ENCODE assay signal across 19 cellular contexts in genomic region chr10:124625831-124626238, GRCh38.
DNase-seq lines count a peak whose midpoint lies in the region; ATAC-seq, FAIRE-seq and TF ChIP-seq lines count a peak whose summit lies in the region.
"Had no signal": no experiment of that assay in that cellular context is flagged by ENCODE, and none has a peak within 500 bp of the region (broad histone marks: within the 10 kb centered on the region; RNA-seq: fewer than 3 reads in every experiment).

No MANE protein-coding gene starts in this region.

- FAIRE-seq in GM12878 (lab: Jason Lieb, UNC) = no peak
- FAIRE-seq: GM18507, H54 had no signal

- H2BK20ac ChIP-seq in H9 (ENCODE audit: low read depth, low read length, poor library complexity, severe bottlenecking) = no peak overlapping the region

- no peaks in the 10 kb centered on the region for H3K79me1 ChIP-seq in H9 (ENCODE audit: insufficient read depth, low read depth, low read length, poor library complexity, severe bottlenecking)

- no peak overlapping the region for H3K56ac ChIP-seq in H9 (ENCODE audit: insufficient read length, low read depth, low read length)

- TF ChIP-seq CTCF in H9 (conservative IDR thresholded peaks at IDR 0.05) (no peak), GM12878 (IDR thresholded peaks at IDR 0.05 in 2 of 3, conservative IDR thresholded peaks at IDR 0.05 in 1 of 3; ENCODE audit: control insufficient read depth in 2 of 3, extremely low read depth in 1 of 3, insufficient read depth in 1 of 3, low read depth in 3 of 3, low read length in 3 of 3) (no peak)

- H3K27me3 ChIP-seq in H9 (ENCODE audit: insufficient read depth, low read length) (no peaks in the 10 kb centered on the region), GM12878 (replicated peaks in 1 of 2; ENCODE audit: control insufficient read depth in 2 of 2, insufficient read depth in 2 of 2, low read length in 1 of 2) (no peaks in the 10 kb centered on the region)
- H3K27me3 ChIP-seq: cardiac muscle cell, neural progenitor cell, SJSA1 had no signal

- H3K27ac ChIP-seq in H9 (ENCODE audit: insufficient read length, low read depth, low read length) (no peak overlapping the region), GM12878 (ENCODE audit: control insufficient read depth, insufficient read depth) (no peak overlapping the region)
- H3K27ac ChIP-seq: cardiac muscle cell, neural progenitor cell, SJSA1 had no signal

- H3K23me2 ChIP-seq in H9 (ENCODE audit: insufficient read length, low read depth, low read length, poor library complexity, severe bottlenecking) = no peaks in the 10 kb centered on the region

- no peak overlapping the region for H4K5ac ChIP-seq in H9 (ENCODE audit: insufficient read length, low read depth, low read length)

- intact Hi-C loops in GM12878 (cut with micrococcal nuclease; ENCODE audit: unreplicated experiment) = loop anchor here (5.0 kb wide), 2 partner anchors 91 to 116 kb away; partner anchors contain the start of gene FAM53B
- intact Hi-C loops in left ventricle myocardium superior (cut with micrococcal nuclease) = no loop called here

- no peak overlapping the region; the same call in 1 of the 2 replicates for H3K4ac ChIP-seq in H9 (ENCODE audit: low read depth, low read length)

- H3K27me3 Mint-ChIP-seq in H9 (ENCODE audit: low read depth) = peaks cover 1% of the 10 kb centered on the region; the same call in 1 of the 2 replicates
- H3K27me3 Mint-ChIP-seq in stimulated activated naive B cell treated with anti-CD40 and anti-IgM and Interleukin-4, amounts not matched to agents 10 μg/mL and 1 μg/mL and 100 μg/mL, for 72 hours = no peaks in the 10 kb centered on the region
- H3K27me3 Mint-ChIP-seq in activated T-helper 17 cell treated with anti-CD3 and anti-CD28 coated beads, Interleukin-2, amount 50 U/mL, for 72 hours = no peaks in the 10 kb centered on the region

- no peak for TF ChIP-seq RAD21 in GM12878 (IDR thresholded peaks at IDR 0.05; ENCODE audit: insufficient read depth, low read depth, low read length)

- no CpG with 5 or more reads among the region's 23 CpGs for WGBS in H9 (ENCODE audit: extremely low coverage, insufficient read length, low lambda C conversion rate)
- WGBS in GM12878 (ENCODE audit: insufficient coverage, insufficient replicate concordance, low lambda C conversion rate, missing lambda C conversion rate) = 93% methylated on average over 23 of the region's 23 CpGs

- H2BK15ac ChIP-seq in H9 (ENCODE audit: low read depth, low read length) = no peak overlapping the region

- H3K23ac ChIP-seq in H9 (ENCODE audit: insufficient read length, low read depth, low read length) = no peak overlapping the region

- H3K4me2 ChIP-seq in H9 (ENCODE audit: insufficient read depth, insufficient read length, low read length) = no peak overlapping the region
- H3K4me2 ChIP-seq in GM12878 (ENCODE audit: control insufficient read depth, insufficient read depth) = no peak overlapping the region
- H3K4me2 ChIP-seq: neural progenitor cell had no signal

- H4K20me1 ChIP-seq in H9 (ENCODE audit: control insufficient read depth, insufficient read depth, insufficient read length) = no peaks in the 10 kb centered on the region
- H4K20me1 ChIP-seq in GM12878 (ENCODE audit: control insufficient read depth, insufficient read depth) = no peaks in the 10 kb centered on the region; the same call in 1 of the 2 replicates

- RAD21 ChIA-PET in GM12878 (lab: Charles Lee; ENCODE audit: unreplicated experiment) = interaction anchor here (2.7 to 4.4 kb wide), 2 partner anchors 22 to 115 kb away, joined by 10 to 23 read pairs; no protein-coding TSS in a partner anchor

- POLR2A ChIA-PET in GM12878 (lab: Charles Lee) = no interaction called here

- no peak for DNase-seq in H9
- no peak for DNase-seq in GM12878 (ENCODE audit: low read depth, low spot score)
- DNase-seq in left ventricle myocardium superior = peak; percentile 82
- no peak for DNase-seq in stimulated activated naive B cell treated with anti-CD40 and anti-IgM and Interleukin-4, amounts not matched to agents 10 μg/mL and 1 μg/mL and 100 μg/mL, for 72 hours
- DNase-seq in NCI-H1048 (lab: John Stamatoyannopoulos, UW) = no peak
- no peak for DNase-seq in NCI-H526 (lab: John Stamatoyannopoulos, UW)
- DNase-seq: effector CD4-positive, alpha-beta T cell; hypothalamus; NCI-H2081 treated with DMSO at 0.1 percent for 48 hours; NCI-H524 had no signal

- no peak overlapping the region for H2BK5ac ChIP-seq in H9 (ENCODE audit: insufficient read length, low read length)

- no peak overlapping the region for H2BK120ac ChIP-seq in H9 (ENCODE audit: low read depth, low read length, poor library complexity, severe bottlenecking)

- peak overlapping the region; percentile 7 for H3K18ac ChIP-seq in H9 (ENCODE audit: insufficient read length, low read depth, low read length)

- H3K79me2 ChIP-seq in H9 (ENCODE audit: insufficient read depth, low read length) (no peaks in the 10 kb centered on the region), GM12878 (ENCODE audit: control insufficient read depth, insufficient read depth, low read length) (no peaks in the 10 kb centered on the region; the same call in 1 of the 2 replicates)

- H3K9ac ChIP-seq in H9 (ENCODE audit: extremely low read depth, insufficient read length, low read length) (no peak overlapping the region), GM12878 (ENCODE audit: control insufficient read depth, insufficient read depth, low read length) (no peak overlapping the region)
- H3K9ac ChIP-seq: neural progenitor cell had no signal

- H3K9me3 Mint-ChIP-seq in H9 = no peaks in the 10 kb centered on the region
- H3K9me3 Mint-ChIP-seq in stimulated activated naive B cell treated with anti-CD40 and anti-IgM and Interleukin-4, amounts not matched to agents 10 μg/mL and 1 μg/mL and 100 μg/mL, for 72 hours = no peaks in the 10 kb centered on the region
- no peaks in the 10 kb centered on the region for H3K9me3 Mint-ChIP-seq in activated T-helper 17 cell treated with anti-CD3 and anti-CD28 coated beads, Interleukin-2, amount 50 U/mL, for 72 hours
- H3K9me3 Mint-ChIP-seq: activated T-helper 2 cell treated with anti-CD3 and anti-CD28 coated beads, Interferon-gamma antibody, Interleukin-2, Interleukin-4, amounts not matched to agents 10 μg/mL and 5 μg/mL and 100 μg/mL, durations not matched to agents 14 hours and 24 hours and 36 hours; neural progenitor cell; T-helper 2 cell treated with Interferon-gamma antibody and Interleukin-4, amounts not matched to agents 5 μg/mL and 100 μg/mL, for 36 hours had no signal

- H4K8ac ChIP-seq in H9 (replicated peaks; ENCODE audit: insufficient read length, low read depth, low read length) = no peak overlapping the region

- H3K27ac Mint-ChIP-seq in H9 = no peak overlapping the region
- peak overlapping the region; percentile 93 for H3K27ac Mint-ChIP-seq in stimulated activated naive B cell treated with anti-CD40 and anti-IgM and Interleukin-4, amounts not matched to agents 10 μg/mL and 1 μg/mL and 100 μg/mL, for 72 hours
- H3K27ac Mint-ChIP-seq in activated T-helper 17 cell treated with anti-CD3 and anti-CD28 coated beads, Interleukin-2, amount 50 U/mL, for 72 hours = no peak overlapping the region
- H3K27ac Mint-ChIP-seq: activated T-helper 2 cell treated with anti-CD3 and anti-CD28 coated beads, Interferon-gamma antibody, Interleukin-2, Interleukin-4, amounts not matched to agents 10 μg/mL and 5 μg/mL and 100 μg/mL, durations not matched to agents 14 hours and 24 hours and 36 hours had no signal

- no peak overlapping the region for H3K4me3 Mint-ChIP-seq in H9
- peak overlapping the region in 1 of 2 donors; percentile 10 for H3K4me3 Mint-ChIP-seq in stimulated activated naive B cell treated with anti-CD40 and anti-IgM and Interleukin-4, amounts not matched to agents 10 μg/mL and 1 μg/mL and 100 μg/mL, for 72 hours
- no peak overlapping the region for H3K4me3 Mint-ChIP-seq in activated T-helper 17 cell treated with anti-CD3 and anti-CD28 coated beads, Interleukin-2, amount 50 U/mL, for 72 hours
- H3K4me3 Mint-ChIP-seq: neural progenitor cell had no signal

- peaks cover 0 to 9% of the 10 kb centered on the region in 2 experiments; a peak in 2 of 4 replicates for H3K36me3 ChIP-seq in GM12878 (ENCODE audit: control insufficient read depth in 2 of 2, insufficient read depth in 2 of 2, low read length in 1 of 2)
- H3K36me3 ChIP-seq: cardiac muscle cell, neural progenitor cell, SJSA1 had no signal

- CTCF ChIA-PET in GM12878 (lab: Yijun Ruan, JAX) = interaction anchor here (5.9 kb wide), 1 partner anchor 115 kb away, joined by 44 read pairs; no protein-coding TSS in a partner anchor

- H2AK5ac ChIP-seq in H9 (ENCODE audit: insufficient read length, low read length) = no peak overlapping the region

- no peaks in the 10 kb centered on the region for H3K9me3 ChIP-seq in H9 (ENCODE audit: control insufficient read depth, low read depth, low read length)
- no peaks in the 10 kb centered on the region for H3K9me3 ChIP-seq in GM12878 (replicated peaks; ENCODE audit: control insufficient read depth, insufficient read depth, low read length)
- H3K9me3 ChIP-seq: SJSA1 had no signal

- H4K91ac ChIP-seq in H9 (ENCODE audit: insufficient read length, low read depth, low read length) = no peak overlapping the region

- no peak overlapping the region for H2BK12ac ChIP-seq in H9 (ENCODE audit: insufficient read length, low read depth, low read length)

- no peak overlapping the region for H2AFZ ChIP-seq in H9 (ENCODE audit: low read length)
- H2AFZ ChIP-seq in GM12878 (ENCODE audit: control insufficient read depth, low read depth, low read length) = no peak overlapping the region
- H2AFZ ChIP-seq: neural progenitor cell had no signal

- no peak overlapping the region for H3T11ph ChIP-seq in H9 (ENCODE audit: low read length)

- no peaks in the 10 kb centered on the region; a peak in 1 of 7 replicates for H3K36me3 Mint-ChIP-seq in H9 (ENCODE audit: insufficient read depth in 1 of 3, low read depth in 3 of 3)
- H3K36me3 Mint-ChIP-seq in stimulated activated naive B cell treated with anti-CD40 and anti-IgM and Interleukin-4, amounts not matched to agents 10 μg/mL and 1 μg/mL and 100 μg/mL, for 72 hours = peaks cover 12 to 14% of the 10 kb centered on the region in 2 donors
- peaks cover 26% of the 10 kb centered on the region for H3K36me3 Mint-ChIP-seq in activated T-helper 17 cell treated with anti-CD3 and anti-CD28 coated beads, Interleukin-2, amount 50 U/mL, for 72 hours (ENCODE audit: low read depth)

- H3K14ac ChIP-seq in H9 (ENCODE audit: insufficient read depth, low read length) = peak overlapping the region; percentile 54; the same call in 1 of the 2 replicates

- no TSS peak for BruUV-seq in GM12878 (replicated peaks; lab: Mats Ljungman, UMichigan)

- in situ Hi-C loops in GM12878 (cut with MboI) = no loop called here

- ATAC-seq in GM12878 (no peak), left ventricle myocardium superior (peak; percentile 39), GM18868 (IDR thresholded peaks at IDR 0.05; ENCODE audit: unreplicated experiment) (no peak)
- peak in 1 of 2 donors; percentile 10 for ATAC-seq in stimulated activated naive B cell treated with anti-CD40 and anti-IgM and Interleukin-4, amounts not matched to agents 10 μg/mL and 1 μg/mL and 100 μg/mL, for 72 hours (replicated peaks)
- no peak for ATAC-seq in activated T-helper 17 cell treated with anti-CD3 and anti-CD28 coated beads, Interleukin-2, amount 50 U/mL, for 72 hours (replicated peaks)

- TF ChIP-seq EP300 in GM12878 (IDR thresholded peaks at IDR 0.05; ENCODE audit: borderline replicate concordance in 1 of 2, control insufficient read depth in 1 of 2, low read depth in 2 of 2, low read length in 2 of 2) = no peak

- peaks cover 28 to 35% of the 10 kb centered on the region in 2 experiments for H3K4me1 Mint-ChIP-seq in H9
- H3K4me1 Mint-ChIP-seq in stimulated activated naive B cell treated with anti-CD40 and anti-IgM and Interleukin-4, amounts not matched to agents 10 μg/mL and 1 μg/mL and 100 μg/mL, for 72 hours = peaks cover 75 to 100% of the 10 kb centered on the region in 2 donors
- H3K4me1 Mint-ChIP-seq in activated T-helper 17 cell treated with anti-CD3 and anti-CD28 coated beads, Interleukin-2, amount 50 U/mL, for 72 hours = peaks cover 26% of the 10 kb centered on the region

- SMC1A ChIA-PET in GM12878 (lab: Charles Lee; ENCODE audit: uncharacterized antibody, unreplicated experiment) = interaction anchor here (1.3 to 1.4 kb wide), 2 partner anchors 92 to 115 kb away, joined by 5 read pairs; no protein-coding TSS in a partner anchor

- peak; percentile 32; the same call in 1 of the 2 replicates for TF ChIP-seq POLR2A in GM12878 (IDR thresholded peaks at IDR 0.05; ENCODE audit: low read depth, low read length)

- peaks cover 3% of the 10 kb centered on the region; the same call in 1 of the 2 replicates for H3K4me1 ChIP-seq in H9 (ENCODE audit: insufficient read depth, low read length)
- H3K4me1 ChIP-seq in GM12878 (ENCODE audit: control insufficient read depth, insufficient read depth, low read length) = peaks cover 25% of the 10 kb centered on the region
- H3K4me1 ChIP-seq: SJSA1 had no signal

- no peak overlapping the region for H3K4me3 ChIP-seq in GM12878
- H3K4me3 ChIP-seq: cardiac muscle cell, neural progenitor cell, SJSA1 had no signal
